In genomic region chr6:45717027-45717426, GRCh38 we compare ENCODE assay signal across 19 cellular contexts.
"Had no signal": no experiment of that assay in that cellular context is flagged by ENCODE, and none has a peak within 500 bp of the region (broad histone marks: within the 10 kb centered on the region; RNA-seq: fewer than 3 reads in every experiment).

No MANE protein-coding gene starts in this region.

- ATAC-seq: effector memory CD8-positive, alpha-beta T cell; gastrocnemius medialis; left lobe of liver; pancreas; right cardiac atrium; stimulated activated effector memory CD8-positive, alpha-beta T cell treated with anti-CD3 and anti-CD28 coated beads, Interleukin-12 subunit alpha, Interleukin-12 subunit beta, amount 100 ng/mL, for 72 hours; stimulated activated naive CD8-positive, alpha-beta T cell treated with anti-CD3 and anti-CD28 coated beads, Interleukin-15, Interleukin-2, amounts not matched to agents 100 U/mL and 50 U/mL, for 24 hours had no signal

- H2AFZ ChIP-seq: neural progenitor cell had no signal

- H3K9me3 Mint-ChIP-seq: effector memory CD8-positive, alpha-beta T cell; mesothelial cell of epicardium; natural killer cell treated with Interleukin-12 subunit alpha and Interleukin-12 subunit beta and Interleukin-15 and Interleukin-18, amount 100 ng/mL, for 72 hours; neural progenitor cell; stimulated activated effector memory CD8-positive, alpha-beta T cell treated with anti-CD3 and anti-CD28 coated beads, Interleukin-12 subunit alpha, Interleukin-12 subunit beta, amount 100 ng/mL, for 72 hours had no signal

- H3K27me3 ChIP-seq: gastrocnemius medialis, neural progenitor cell, pancreas, testis, tibial nerve had no signal

- H3K27me3 Mint-ChIP-seq: effector memory CD8-positive, alpha-beta T cell had no signal

- H3K4me3 Mint-ChIP-seq: effector memory CD8-positive, alpha-beta T cell; mesothelial cell of epicardium; natural killer cell treated with Interleukin-12 subunit alpha and Interleukin-12 subunit beta and Interleukin-15 and Interleukin-18, amount 100 ng/mL, for 72 hours; neural progenitor cell; stimulated activated effector memory CD8-positive, alpha-beta T cell treated with anti-CD3 and anti-CD28 coated beads, Interleukin-12 subunit alpha, Interleukin-12 subunit beta, amount 100 ng/mL, for 72 hours had no signal

- H3K27ac Mint-ChIP-seq: effector memory CD8-positive, alpha-beta T cell; mesothelial cell of epicardium; neural progenitor cell; progenitor cell of endocrine pancreas; stimulated activated effector memory CD8-positive, alpha-beta T cell treated with anti-CD3 and anti-CD28 coated beads, Interleukin-12 subunit alpha, Interleukin-12 subunit beta, amount 100 ng/mL, for 72 hours had no signal

- H3K27ac ChIP-seq: epithelial cell of prostate, esophagus muscularis mucosa, gastrocnemius medialis, neural progenitor cell, pancreas, testis, tibial nerve had no signal

- H3K36me3 Mint-ChIP-seq: mesothelial cell of epicardium; natural killer cell treated with Interleukin-12 subunit alpha and Interleukin-12 subunit beta and Interleukin-15 and Interleukin-18, amount 100 ng/mL, for 72 hours; neural progenitor cell; stimulated activated effector memory CD8-positive, alpha-beta T cell treated with anti-CD3 and anti-CD28 coated beads, Interleukin-12 subunit alpha, Interleukin-12 subunit beta, amount 100 ng/mL, for 72 hours had no signal

- H3K4me2 ChIP-seq: neural progenitor cell had no signal

- H3K9me3 ChIP-seq: esophagus muscularis mucosa, gastrocnemius medialis, pancreas, testis, tibial nerve had no signal

- H3K9ac ChIP-seq: neural progenitor cell had no signal

- H3K36me3 ChIP-seq: esophagus muscularis mucosa, gastrocnemius medialis, neural progenitor cell, pancreas, tibial nerve had no signal

- H3K4me3 ChIP-seq: esophagus muscularis mucosa, gastrocnemius medialis, neural progenitor cell, pancreas, testis, tibial nerve had no signal

- DNase-seq: effector memory CD8-positive, alpha-beta T cell; gastrocnemius medialis; islet precursor cell; occipital lobe; pancreas; right cardiac atrium; stimulated activated CD4-positive, alpha-beta T cell treated with anti-CD3 and anti-CD28 coated beads, Interleukin-4, amount 100 ng/mL, for 1 hour; stimulated activated CD8-positive, alpha-beta memory T cell treated with anti-CD3 and anti-CD28 coated beads, Interleukin-4, amount 100 ng/mL, for 48 hours; stimulated activated naive CD8-positive, alpha-beta T cell treated with anti-CD3 and anti-CD28 coated beads, Interleukin-15, Interleukin-2, amounts not matched to agents 100 U/mL and 50 U/mL, for 24 hours; testis had no signal

- H3K4me1 ChIP-seq: gastrocnemius medialis, pancreas had no signal
